ENCODE assay signal across 8 cellular contexts in the genomic region with DNA sequence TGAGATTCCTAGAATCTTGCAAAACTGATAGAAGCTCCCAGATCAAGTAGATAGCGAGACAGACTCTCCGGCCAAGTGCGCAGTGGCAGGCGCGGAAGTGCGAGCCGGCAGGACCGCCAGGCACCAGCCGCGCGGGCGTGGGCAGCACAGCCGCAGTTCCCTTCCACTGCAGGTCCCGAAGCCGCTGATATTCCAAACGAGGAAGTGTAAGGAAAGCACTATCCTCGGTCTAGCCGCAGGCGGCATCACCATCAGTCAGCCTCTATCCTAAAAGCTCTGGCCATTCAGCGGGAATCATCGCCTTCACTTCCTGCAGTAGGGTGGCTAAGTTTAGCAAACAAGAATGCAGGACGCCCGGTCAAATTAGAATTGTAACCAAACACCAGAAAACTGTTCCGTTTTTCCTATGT. TPM values are rescaled to one million over a fixed set of nuclear protein-coding genes. Genes with fewer than 3 reads are reported as not detected.
A peak's percentile ranks its signal among the peaks of the same experiment; 100 is the strongest.
DNase-seq lines count a peak whose midpoint lies in the region; ATAC-seq and TF ChIP-seq lines count a peak whose summit lies in the region.

No MANE protein-coding gene starts in this region.

- peaks cover 13% of the 10 kb centered on the region for H3K36me3 Mint-ChIP-seq in Caco-2 (ENCODE audit: insufficient read depth, unreplicated experiment)
- no peaks in the 10 kb centered on the region for H3K36me3 Mint-ChIP-seq in progenitor cell of endocrine pancreas (ENCODE audit: insufficient read depth)

- CTCF ChIA-PET in Caco-2 (lab: Charles Lee) (interaction anchor here (0.8 kb wide), 1 partner anchor 11 kb away, joined by 3 read pairs; no protein-coding TSS in a partner anchor), Panc1 (lab: Charles Lee) (interaction anchor here (0.7 kb wide), 1 partner anchor 13 kb away, joined by 3 read pairs; no protein-coding TSS in a partner anchor)

- in situ Hi-C loops in Panc1 (cut with HindIII; ENCODE audit: low pct_unique_long_range_greater_than_20kb, low sequenced_read_pairs) (no loop called here), astrocyte of the cerebellum (cut with HindIII; ENCODE audit: low sequenced_read_pairs) (no loop called here)

- H3K9me3 Mint-ChIP-seq in Caco-2 (ENCODE audit: unreplicated experiment), result no peaks in the 10 kb centered on the region
- H3K9me3 Mint-ChIP-seq in progenitor cell of endocrine pancreas (ENCODE audit: low read depth), result no peaks in the 10 kb centered on the region

- peak; percentile 45 for ATAC-seq in GM19035 (IDR thresholded peaks at IDR 0.05; ENCODE audit: unreplicated experiment)
- ATAC-seq in HG03139 (IDR thresholded peaks at IDR 0.05; ENCODE audit: unreplicated experiment), result peak; percentile 33
- ATAC-seq in Panc1, result peak; percentile 47

- H3K4me2 ChIP-seq in hepatocyte, result peak overlapping the region; percentile 89

- H3K27me3 ChIP-seq in Caco-2 (replicated peaks; ENCODE audit: control insufficient read depth, insufficient read depth, low read length) (no peaks in the 10 kb centered on the region), Panc1 (ENCODE audit: control insufficient read depth, insufficient read depth, low read length) (no peaks in the 10 kb centered on the region), hepatocyte (no peaks in the 10 kb centered on the region)

- TF ChIP-seq CTCF in Caco-2 (IDR thresholded peaks at IDR 0.05; ENCODE audit: insufficient read depth in 1 of 2, low read depth in 1 of 2, low read length in 1 of 2, severe bottlenecking in 1 of 2, unreplicated experiment in 1 of 2), result no peak
- TF ChIP-seq CTCF in Panc1 (IDR thresholded peaks at IDR 0.05), result no peak
- no peak for TF ChIP-seq CTCF in astrocyte of the cerebellum (IDR thresholded peaks at IDR 0.05; ENCODE audit: low read depth, low read length, missing control alignments)
- no peak for TF ChIP-seq CTCF in hepatocyte (IDR thresholded peaks at IDR 0.05; ENCODE audit: poor library complexity)
- no peak for TF ChIP-seq CTCF in progenitor cell of endocrine pancreas (IDR thresholded peaks at IDR 0.05; ENCODE audit: unreplicated experiment)

- no peaks in the 10 kb centered on the region for H4K20me1 ChIP-seq in hepatocyte (ENCODE audit: insufficient read depth, poor library complexity, severe bottlenecking)

- H3K4me1 Mint-ChIP-seq in Caco-2 (ENCODE audit: low read depth, unreplicated experiment) (peaks cover 13% of the 10 kb centered on the region), progenitor cell of endocrine pancreas (ENCODE audit: low read depth) (peaks cover 6% of the 10 kb centered on the region)

- H3K79me2 ChIP-seq in hepatocyte, result peaks cover 41% of the 10 kb centered on the region

- BruUV-seq in Caco-2 (replicated peaks; lab: Mats Ljungman, UMichigan), result no TSS peak
- no TSS peak for BruUV-seq in Panc1 (replicated peaks; lab: Mats Ljungman, UMichigan)

- DNase-seq in Caco-2 (peak; percentile 37 to 54), Panc1 (ENCODE audit: low read depth, low spot score) (no peak), astrocyte of the cerebellum (ENCODE audit: low read depth) (peak; percentile 6), hepatocyte (ENCODE audit: low spot score) (peak; percentile 70), progenitor cell of endocrine pancreas (ENCODE audit: low spot score, unreplicated experiment) (no peak), superior temporal gyrus (ENCODE audit: extremely low spot score) (no peak)

- no peaks in the 10 kb centered on the region for H3K27me3 Mint-ChIP-seq in Caco-2 (ENCODE audit: insufficient read depth, unreplicated experiment)
- peaks cover 8% of the 10 kb centered on the region for H3K27me3 Mint-ChIP-seq in progenitor cell of endocrine pancreas

- H3K27ac ChIP-seq in Panc1 (ENCODE audit: low read length) (peak overlapping the region; percentile 88), hepatocyte (peak overlapping the region; percentile 95)

- peak overlapping the region; percentile 75 for H3K27ac Mint-ChIP-seq in Caco-2 (ENCODE audit: unreplicated experiment)
- H3K27ac Mint-ChIP-seq in progenitor cell of endocrine pancreas, result peak overlapping the region; percentile 91

- H3K4me1 ChIP-seq in Caco-2, result peaks cover 8% of the 10 kb centered on the region; the same call in 1 of the 2 replicates
- H3K4me1 ChIP-seq in Panc1 (ENCODE audit: control insufficient read depth, insufficient read depth, low read length), result peaks cover 22% of the 10 kb centered on the region
- H3K4me1 ChIP-seq in hepatocyte (ENCODE audit: insufficient read depth), result peaks cover 12% of the 10 kb centered on the region

- intact Hi-C loops in Caco-2 (cut with micrococcal nuclease; ENCODE audit: unreplicated experiment) (loop anchor here (2.0 kb wide), 1 partner anchor 34 kb away; no protein-coding TSS in a partner anchor), Panc1 (cut with micrococcal nuclease; ENCODE audit: unreplicated experiment) (no loop called here)

- peak overlapping the region; percentile 96 for H2AFZ ChIP-seq in hepatocyte

- WGBS in hepatocyte (ENCODE audit: low lambda C conversion rate, missing lambda C conversion rate), result under 1% methylated on average over 24 of the region's 24 CpGs

- no peaks in the 10 kb centered on the region for H3K9me3 ChIP-seq in Caco-2
- H3K9me3 ChIP-seq in Panc1 (ENCODE audit: control insufficient read depth, insufficient read depth, low read depth, low read length), result no peaks in the 10 kb centered on the region
- H3K9me3 ChIP-seq in hepatocyte (ENCODE audit: low read depth), result no peaks in the 10 kb centered on the region

- H3K4me3 ChIP-seq in Caco-2 (ENCODE audit: low read depth, low read length) (peak overlapping the region; percentile 57), Panc1 (ENCODE audit: low read depth in 2 of 2, low read length in 2 of 2) (peak overlapping the region; percentile 85), astrocyte of the cerebellum (ENCODE audit: low read depth, low read length) (peak overlapping the region; percentile 72), hepatocyte (peak overlapping the region; percentile 74)

- H3K4me3 Mint-ChIP-seq in Caco-2 (ENCODE audit: unreplicated experiment) (peak overlapping the region; percentile 79), progenitor cell of endocrine pancreas (ENCODE audit: low read depth) (peak overlapping the region; percentile 87)

- no peaks in the 10 kb centered on the region for H3K9me2 ChIP-seq in hepatocyte (replicated peaks; ENCODE audit: insufficient read depth)

- POLR2A ChIA-PET in Caco-2 (lab: Charles Lee), result interaction anchor here (1.2 kb wide), 2 partner anchors 11 to 45 kb away, joined by 4 to 15 read pairs; partner anchors contain the start of genes RO60 and UCHL5
- POLR2A ChIA-PET in Panc1 (lab: Charles Lee), result no interaction called here

- H3K36me3 ChIP-seq in Caco-2 (ENCODE audit: control insufficient read depth, insufficient read depth, low read length) (no peaks in the 10 kb centered on the region), Panc1 (ENCODE audit: control insufficient read depth, insufficient read depth, low read length) (peaks cover 8% of the 10 kb centered on the region), hepatocyte (replicated peaks; ENCODE audit: insufficient read depth, low read depth) (no peaks in the 10 kb centered on the region)

RNA-seq across cellular contexts. Expression of gene GLRX2, which starts 0.7 kb away (rescaled TPM):
- total RNA-seq in Caco-2 (2022) (20.7 and 21.5 TPM in 2 replicates), Panc1 (2021; ENCODE audit: unreplicated experiment) (40.1 TPM), hepatocyte (7.8 and 20.4 TPM in 2 replicates), progenitor cell of endocrine pancreas (8.5 TPM in 2 replicates)
- polyA plus RNA-seq in Panc1 (2012; ENCODE audit: insufficient read length), result 26.7 TPM
- polyA plus RNA-seq in hepatocyte, result 41.0 and 44.5 TPM in 2 replicates

RNA-seq across cellular contexts. Expression of gene CDC73, which starts 17.3 kb away (rescaled TPM):
- total RNA-seq in Caco-2 (2022) (48.9 and 50.5 TPM in 2 replicates), Panc1 (2021; ENCODE audit: unreplicated experiment) (78.2 TPM), hepatocyte (32.4 and 34.4 TPM in 2 replicates), progenitor cell of endocrine pancreas (62.7 and 64.0 TPM in 2 replicates)
- polyA plus RNA-seq in Panc1 (2012; ENCODE audit: insufficient read length), result 36.0 TPM
- 29.5 and 33.9 TPM in 2 replicates for polyA plus RNA-seq in hepatocyte

RNA-seq across cellular contexts. Expression of gene RO60, which starts 45.1 kb away (rescaled TPM):
- total RNA-seq in Caco-2 (2022), result 49.2 and 50.0 TPM in 2 replicates
- 74.8 TPM for total RNA-seq in Panc1 (2021; ENCODE audit: unreplicated experiment)
- polyA plus RNA-seq in Panc1 (2012; ENCODE audit: insufficient read length), result 15.2 TPM
- 89.1 and 91.2 TPM in 2 replicates for total RNA-seq in hepatocyte
- polyA plus RNA-seq in hepatocyte, result 89.2 and 91.0 TPM in 2 replicates
- 87.8 and 92.4 TPM in 2 replicates for total RNA-seq in progenitor cell of endocrine pancreas

RNA-seq across cellular contexts. Expression of gene UCHL5, which starts 45.3 kb away (rescaled TPM):
- total RNA-seq in Caco-2 (2022) (49.6 and 49.9 TPM in 2 replicates), Panc1 (2021; ENCODE audit: unreplicated experiment) (42.6 TPM), hepatocyte (34.9 and 35.9 TPM in 2 replicates), progenitor cell of endocrine pancreas (25.3 and 28.5 TPM in 2 replicates)
- polyA plus RNA-seq in Panc1 (2012; ENCODE audit: insufficient read length), result 36.8 TPM
- polyA plus RNA-seq in hepatocyte, result 30.8 and 36.6 TPM in 2 replicates

Comparison
In these comparisons a context has a peak if more than half of its experiments do, and no peak if none do; other contexts are left out.
1. DNase-seq: peak in Caco-2 (2 of 2), astrocyte of the cerebellum (single experiment) and hepatocyte (single experiment); none in Panc1 (single experiment), progenitor cell of endocrine pancreas (single experiment) and superior temporal gyrus (single experiment).
2. Peak in every context shown above with its lines, with median percentiles within 50 percentile points of each other: H3K4me3 ChIP-seq and ATAC-seq.